In genomic region chr14:79483472-79483871, GRCh38 we compare ENCODE assay signal across 16 cellular contexts.
A peak's percentile ranks its signal among the peaks of the same experiment; 100 is the strongest.
DNase-seq lines count a peak whose midpoint lies in the region; ATAC-seq and TF ChIP-seq lines count a peak whose summit lies in the region.
"Had no signal": no experiment of that assay in that cellular context is flagged by ENCODE, and none has a peak within 500 bp of the region (broad histone marks: within the 10 kb centered on the region; RNA-seq: fewer than 3 reads in every experiment).

No MANE protein-coding gene starts in this region.

- POLR2A ChIA-PET in RWPE1 (lab: Yijun Ruan, JAX; ENCODE audit: low non-redundant PET) = no interaction called here

- H3K4me3 Mint-ChIP-seq in stimulated activated naive CD8-positive, alpha-beta T cell treated with anti-CD3 and anti-CD28 coated beads, Interleukin-15, amount 100 ng/mL, for 72 hours = no peak overlapping the region
- H3K4me3 Mint-ChIP-seq: activated naive CD8-positive, alpha-beta T cell treated with anti-CD3 and anti-CD28 coated beads, Interleukin-2, amount 10 ng/mL, durations not matched to agents 7 days and 5 days had no signal

- H3K4me3 ChIP-seq in foreskin fibroblast (ENCODE audit: low read depth in 1 of 2, low read length in 2 of 2) = no peak overlapping the region
- H3K4me3 ChIP-seq: spleen, thoracic aorta had no signal

- peak; percentile 16 for DNase-seq in NCI-H2107 treated with DMSO at 0.1 percent for 48 hours (lab: John Stamatoyannopoulos, UW; ENCODE audit: unreplicated experiment)
- DNase-seq in NCI-H2107 (lab: John Stamatoyannopoulos, UW) = no peak
- DNase-seq in SK-MEL-5 (ENCODE audit: low read depth, low spot score) = peak; percentile 94
- peak; percentile 23 to 55 for DNase-seq in foreskin fibroblast
- DNase-seq in superior temporal gyrus (ENCODE audit: extremely low spot score) = peak; percentile 38
- DNase-seq in stimulated activated naive CD8-positive, alpha-beta T cell treated with anti-CD3 and anti-CD28 coated beads, Interleukin-15, amount 100 ng/mL, for 72 hours = no peak
- DNase-seq in erythroblast (lab: John Stamatoyannopoulos, UW) = no peak
- DNase-seq in RWPE1 (ENCODE audit: low spot score) = no peak
- DNase-seq: activated naive CD8-positive, alpha-beta T cell treated with anti-CD3 and anti-CD28 coated beads, Interleukin-2, amount 10 ng/mL, durations not matched to agents 7 days and 5 days; COR-L47; NCI-H2029 treated with DMSO at 0.1 percent for 48 hours; NK-92 treated with Interleukin-12 subunit alpha and Interleukin-12 subunit beta, amount 100 ng/mL, for 24 hours; spleen had no signal

- no peak overlapping the region for H3K27ac Mint-ChIP-seq in stimulated activated naive CD8-positive, alpha-beta T cell treated with anti-CD3 and anti-CD28 coated beads, Interleukin-15, amount 100 ng/mL, for 72 hours
- H3K27ac Mint-ChIP-seq: activated naive CD8-positive, alpha-beta T cell treated with anti-CD3 and anti-CD28 coated beads, Interleukin-2, amount 10 ng/mL, durations not matched to agents 7 days and 5 days had no signal

- no peak overlapping the region for H3K27ac ChIP-seq in RWPE1
- H3K27ac ChIP-seq: 22Rv1, spleen, thoracic aorta had no signal

- CTCF ChIA-PET in RWPE1 (lab: Yijun Ruan, JAX) = no interaction called here

- no peaks in the 10 kb centered on the region for H3K4me1 Mint-ChIP-seq in stimulated activated naive CD8-positive, alpha-beta T cell treated with anti-CD3 and anti-CD28 coated beads, Interleukin-15, amount 100 ng/mL, for 72 hours
- H3K4me1 Mint-ChIP-seq: activated naive CD8-positive, alpha-beta T cell treated with anti-CD3 and anti-CD28 coated beads, Interleukin-2, amount 10 ng/mL, durations not matched to agents 7 days and 5 days had no signal

- no peaks in the 10 kb centered on the region for H3K27me3 Mint-ChIP-seq in stimulated activated naive CD8-positive, alpha-beta T cell treated with anti-CD3 and anti-CD28 coated beads, Interleukin-15, amount 100 ng/mL, for 72 hours
- H3K27me3 Mint-ChIP-seq: activated naive CD8-positive, alpha-beta T cell treated with anti-CD3 and anti-CD28 coated beads, Interleukin-2, amount 10 ng/mL, durations not matched to agents 7 days and 5 days had no signal

- no peak for ATAC-seq in stimulated activated naive CD8-positive, alpha-beta T cell treated with anti-CD3 and anti-CD28 coated beads, Interleukin-15, amount 100 ng/mL, for 72 hours
- ATAC-seq: activated CD4-positive, CD25-positive, alpha-beta regulatory T cell treated with anti-CD3 and anti-CD28 coated beads, Interleukin-2, amount 50 U/mL, for 24 hours had no signal

- no peak for TF ChIP-seq POLR2A in erythroblast (IDR thresholded peaks at IDR 0.05; ENCODE audit: low read length)

- in situ Hi-C loops in SK-MEL-5 (cut with HindIII; ENCODE audit: low pct_unique_long_range_greater_than_20kb, low sequenced_read_pairs) = no loop called here

- TF ChIP-seq CTCF in foreskin fibroblast (IDR thresholded peaks at IDR 0.05; ENCODE audit: low read depth, low read length) = no peak
- TF ChIP-seq CTCF in RWPE1 (conservative IDR thresholded peaks at IDR 0.05; ENCODE audit: low read depth) = no peak

- H3K9me3 Mint-ChIP-seq in stimulated activated naive CD8-positive, alpha-beta T cell treated with anti-CD3 and anti-CD28 coated beads, Interleukin-15, amount 100 ng/mL, for 72 hours = peaks cover 11 to 21% of the 10 kb centered on the region in 2 donors
- H3K9me3 Mint-ChIP-seq: activated naive CD8-positive, alpha-beta T cell treated with anti-CD3 and anti-CD28 coated beads, Interleukin-2, amount 10 ng/mL, durations not matched to agents 7 days and 5 days had no signal

Comparison
In these comparisons a context has a peak if more than half of its experiments do, and no peak if none do; other contexts are left out.
1. DNase-seq: peak in NCI-H2107 treated with DMSO at 0.1 percent for 48 hours (single experiment), SK-MEL-5 (single experiment), foreskin fibroblast (2 of 2) and superior temporal gyrus (single experiment); none in NCI-H2107 (single experiment), stimulated activated naive CD8-positive, alpha-beta T cell treated with anti-CD3 and anti-CD28 coated beads, Interleukin-15, amount 100 ng/mL, for 72 hours (0 of 2), erythroblast (0 of 2) and RWPE1 (single experiment).